Comparison of ENCODE assay signal across 8 cellular contexts in genomic region chr17:49880291-49881053, GRCh38. TPM values are rescaled to one million over a fixed set of nuclear protein-coding genes. Genes with fewer than 3 reads are reported as not detected.
DNase-seq lines count a peak whose midpoint lies in the region; ATAC-seq and TF ChIP-seq lines count a peak whose summit lies in the region.

No MANE protein-coding gene starts in this region.

- H4K20me1 ChIP-seq in BLaER1 treated with 17β-estradiol and CSF1 and Interleukin-3, amounts not matched to agents 10 nM and 100 nM: peaks cover 0 to 5% (median 0%) of the 10 kb centered on the region in 11 experiments; a peak in 3 of 22 replicates

- H3K27ac Mint-ChIP-seq in brain: no peak overlapping the region

- H3K4me1 Mint-ChIP-seq in brain: peaks cover 12% of the 10 kb centered on the region

- peaks cover 0 to 24% (median 10%) of the 10 kb centered on the region in 10 experiments; a peak in 14 of 20 replicates for H3K4me1 ChIP-seq in BLaER1 treated with 17β-estradiol and CSF1 and Interleukin-3, amounts not matched to agents 10 nM and 100 nM

- no peaks in the 10 kb centered on the region for H3K9me3 Mint-ChIP-seq in brain

- H3K36me3 Mint-ChIP-seq in brain: no peaks in the 10 kb centered on the region

- H3K4me3 ChIP-seq in BLaER1 treated with 17β-estradiol and CSF1 and Interleukin-3, amounts not matched to agents 10 nM and 100 nM: no peak overlapping the region; a peak in 1 of 20 replicates

- no peak overlapping the region for H3K27ac ChIP-seq in BLaER1 treated with 17β-estradiol and CSF1 and Interleukin-3, amounts not matched to agents 10 nM and 100 nM
- no peak overlapping the region; the same call in 1 of the 2 replicates for H3K27ac ChIP-seq in VCaP

- DNase-seq in NCI-H146 treated with DMSO at 0.1 percent for 48 hours (lab: John Stamatoyannopoulos, UW; ENCODE audit: unreplicated experiment) (peak; percentile 8), iPS-NIHi11 (ENCODE audit: low spot score) (peak; percentile 97), NCI-H128 (lab: John Stamatoyannopoulos, UW; ENCODE audit: unreplicated experiment) (no peak)
- DNase-seq in stimulated activated CD4-positive, alpha-beta T cell treated with anti-CD3 and anti-CD28 coated beads, Interleukin-12 subunit alpha, Interleukin-12 subunit beta, amount 100 ng/mL, for 48 hours (ENCODE audit: low read depth in 2 of 3, low spot score in 1 of 3): peak; percentile 52 to 69 (median 68)

- TF ChIP-seq CTCF in VCaP (conservative IDR thresholded peaks at IDR 0.05) (peak; percentile 99), brain (conservative IDR thresholded peaks at IDR 0.05) (peak; percentile 94 to 98)

- H3K27me3 ChIP-seq in BLaER1 treated with 17β-estradiol and CSF1 and Interleukin-3, amounts not matched to agents 10 nM and 100 nM: peaks cover 33 to 73% (median 55%) of the 10 kb centered on the region in 11 experiments

- H3K9ac ChIP-seq in BLaER1 treated with 17β-estradiol and CSF1 and Interleukin-3, amounts not matched to agents 10 nM and 100 nM: no peak overlapping the region; a peak in 2 of 22 replicates

- ATAC-seq in GM21360 (IDR thresholded peaks at IDR 0.05; ENCODE audit: unreplicated experiment): peak; percentile 62

- H3K4me2 ChIP-seq in BLaER1 treated with 17β-estradiol and CSF1 and Interleukin-3, amounts not matched to agents 10 nM and 100 nM: peak overlapping the region; percentile 25 to 77 (median 66)

- H3K4me3 Mint-ChIP-seq in brain: peak overlapping the region in 3 of 5 experiments; percentile 62 to 69 (median 64)

- no peaks in the 10 kb centered on the region for H3K9me3 ChIP-seq in BLaER1 treated with 17β-estradiol and CSF1 and Interleukin-3, amounts not matched to agents 10 nM and 100 nM (replicated peaks in 1 of 11)

- no peaks in the 10 kb centered on the region for H3K36me3 ChIP-seq in BLaER1 treated with 17β-estradiol and CSF1 and Interleukin-3, amounts not matched to agents 10 nM and 100 nM

- peaks cover 72% of the 10 kb centered on the region for H3K27me3 Mint-ChIP-seq in brain

RNA-seq across cellular contexts. Expression of gene TAC4, which starts 32.6 kb away (rescaled TPM):
- polyA plus RNA-seq in brain (ENCODE audit: insufficient read depth, low read depth, low replicate concordance): not detected
